ENCODE assay signal across 14 cellular contexts in genomic region chr2:168179592-168179991, GRCh38.
"Had no signal": no experiment of that assay in that cellular context is flagged by ENCODE, and none has a peak within 500 bp of the region (broad histone marks: within the 10 kb centered on the region; RNA-seq: fewer than 3 reads in every experiment).

No MANE protein-coding gene starts in this region.

- ATAC-seq: activated T-cell treated with anti-CD3 and anti-CD28 coated beads, Interleukin-2, amount 50 U/mL, for 72 hours; left lobe of liver; mucosa of descending colon; naive thymus-derived CD8-positive, alpha-beta T cell had no signal

- H3K4me3 Mint-ChIP-seq: activated CD4-positive, alpha-beta memory T cell treated with anti-CD3 and anti-CD28 coated beads, Interleukin-2, amount 10 ng/mL, durations not matched to agents 7 days and 5 days; activated naive CD8-positive, alpha-beta T cell treated with anti-CD3 and anti-CD28 coated beads, Interleukin-2, amount 10 ng/mL, durations not matched to agents 7 days and 5 days; activated T-cell treated with anti-CD3 and anti-CD28 coated beads, Interleukin-2, amount 50 U/mL, for 72 hours; naive thymus-derived CD8-positive, alpha-beta T cell; stimulated activated naive CD8-positive, alpha-beta T cell treated with anti-CD3 and anti-CD28 coated beads, Interleukin-15, Interleukin-2, amounts not matched to agents 100 ng/mL and 50 ng/mL, for 24 hours had no signal

- H3K27me3 ChIP-seq: breast epithelium, heart left ventricle had no signal

- DNase-seq: activated CD4-positive, alpha-beta memory T cell treated with anti-CD3 and anti-CD28 coated beads, Interleukin-2, amount 10 ng/mL, durations not matched to agents 7 days and 5 days; activated CD4-positive, alpha-beta T cell treated with anti-CD3 and anti-CD28 coated beads for 1 hour; activated CD8-positive, alpha-beta memory T cell treated with anti-CD3 and anti-CD28 coated beads, Interleukin-2, amount 50 U/mL, for 4 hours; activated gamma-delta T cell treated with Interleukin-2 at 50 U/mL for 16 hours; activated naive CD8-positive, alpha-beta T cell treated with anti-CD3 and anti-CD28 coated beads, Interleukin-2, amount 10 ng/mL, durations not matched to agents 7 days and 5 days; activated T-cell treated with anti-CD3 and anti-CD28 coated beads, Interleukin-2, amount 50 U/mL, for 72 hours; foreskin melanocyte; heart left ventricle; mucosa of descending colon; naive thymus-derived CD8-positive, alpha-beta T cell; stimulated activated CD4-positive, alpha-beta T cell treated with anti-CD3 and anti-CD28 coated beads, Interleukin-12 subunit alpha, Interleukin-12 subunit beta, amount 100 ng/mL, for 4 hours had no signal

- H3K4me1 ChIP-seq: breast epithelium had no signal

- H3K27ac Mint-ChIP-seq: activated CD4-positive, alpha-beta memory T cell treated with anti-CD3 and anti-CD28 coated beads, Interleukin-2, amount 10 ng/mL, durations not matched to agents 7 days and 5 days; activated naive CD8-positive, alpha-beta T cell treated with anti-CD3 and anti-CD28 coated beads, Interleukin-2, amount 10 ng/mL, durations not matched to agents 7 days and 5 days; activated T-cell treated with anti-CD3 and anti-CD28 coated beads, Interleukin-2, amount 50 U/mL, for 72 hours; naive thymus-derived CD8-positive, alpha-beta T cell; stimulated activated naive CD8-positive, alpha-beta T cell treated with anti-CD3 and anti-CD28 coated beads, Interleukin-15, Interleukin-2, amounts not matched to agents 100 ng/mL and 50 ng/mL, for 24 hours had no signal

- H3K9me3 ChIP-seq: breast epithelium, heart left ventricle, mucosa of descending colon had no signal

- H3K4me3 ChIP-seq: breast epithelium, heart left ventricle, mucosa of descending colon had no signal

- H3K36me3 ChIP-seq: breast epithelium had no signal

- H3K9me3 Mint-ChIP-seq: activated CD4-positive, alpha-beta memory T cell treated with anti-CD3 and anti-CD28 coated beads, Interleukin-2, amount 10 ng/mL, durations not matched to agents 7 days and 5 days; activated naive CD8-positive, alpha-beta T cell treated with anti-CD3 and anti-CD28 coated beads, Interleukin-2, amount 10 ng/mL, durations not matched to agents 7 days and 5 days; activated T-cell treated with anti-CD3 and anti-CD28 coated beads, Interleukin-2, amount 50 U/mL, for 72 hours; naive thymus-derived CD8-positive, alpha-beta T cell; stimulated activated naive CD8-positive, alpha-beta T cell treated with anti-CD3 and anti-CD28 coated beads, Interleukin-15, Interleukin-2, amounts not matched to agents 100 ng/mL and 50 ng/mL, for 24 hours had no signal

- H3K27ac ChIP-seq: breast epithelium, heart left ventricle had no signal

- H3K27me3 Mint-ChIP-seq: activated CD4-positive, alpha-beta memory T cell treated with anti-CD3 and anti-CD28 coated beads, Interleukin-2, amount 10 ng/mL, durations not matched to agents 7 days and 5 days; activated naive CD8-positive, alpha-beta T cell treated with anti-CD3 and anti-CD28 coated beads, Interleukin-2, amount 10 ng/mL, durations not matched to agents 7 days and 5 days; naive thymus-derived CD8-positive, alpha-beta T cell; stimulated activated naive CD8-positive, alpha-beta T cell treated with anti-CD3 and anti-CD28 coated beads, Interleukin-15, Interleukin-2, amounts not matched to agents 100 ng/mL and 50 ng/mL, for 24 hours had no signal
